11 cellular contexts compared by ENCODE assay signal in the genomic region with DNA sequence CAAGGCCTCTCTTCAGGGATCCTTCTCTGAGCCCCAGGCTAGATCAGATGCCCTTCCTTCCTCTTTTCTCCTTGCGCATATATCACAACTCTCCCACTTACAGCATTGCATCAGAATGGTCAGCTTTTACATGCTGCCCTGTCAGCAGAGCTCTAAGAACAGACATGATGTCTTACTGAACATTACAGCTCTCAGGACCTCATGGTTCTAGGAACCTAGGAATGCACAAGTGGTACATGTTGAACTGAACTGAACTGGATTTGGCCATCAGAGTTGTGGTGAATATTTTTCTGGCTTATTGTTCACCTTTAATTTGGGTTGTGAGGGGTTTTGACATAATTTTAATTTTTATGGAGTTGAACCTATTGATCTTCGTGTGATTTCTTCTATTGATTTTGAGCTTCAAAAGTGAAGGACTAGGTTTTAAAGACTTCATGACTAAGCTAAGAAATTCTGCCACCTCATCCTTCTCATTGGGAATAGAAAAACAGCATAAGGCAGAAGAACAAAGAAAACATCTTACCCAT. TPM values are rescaled to one million over a fixed set of nuclear protein-coding genes. Genes with fewer than 3 reads are reported as not detected.
DNase-seq lines count a peak whose midpoint lies in the region; TF ChIP-seq lines count a peak whose summit lies in the region.
"Had no signal": no experiment of that assay in that cellular context is flagged by ENCODE, and none has a peak within 500 bp of the region (broad histone marks: within the 10 kb centered on the region; RNA-seq: fewer than 3 reads in every experiment).

No MANE protein-coding gene starts in this region.

- H3K4me3 Mint-ChIP-seq in CD8-positive, alpha-beta memory T cell: peak overlapping the region in 6 of 7 donors; percentile 60 to 84 (median 80)
- peak overlapping the region; percentile 6 for H3K4me3 Mint-ChIP-seq in activated T-helper 1 cell treated with anti-CD3 and anti-CD28 coated beads, Interleukin-12 subunit alpha, Interleukin-12 subunit beta, Interleukin-2, Interleukin-4 antibody, amounts not matched to agents 30 ng/mL and 10 ng/mL and 1 ng/mL, durations not matched to agents 14 hours and 24 hours and 36 hours

- H3K9me3 Mint-ChIP-seq in CD8-positive, alpha-beta memory T cell: peaks cover 0 to 6% (median 0%) of the 10 kb centered on the region in 5 donors
- no peaks in the 10 kb centered on the region for H3K9me3 Mint-ChIP-seq in activated T-helper 1 cell treated with anti-CD3 and anti-CD28 coated beads, Interleukin-12 subunit alpha, Interleukin-12 subunit beta, Interleukin-2, Interleukin-4 antibody, amounts not matched to agents 30 ng/mL and 10 ng/mL and 1 ng/mL, durations not matched to agents 14 hours and 24 hours and 36 hours

- POLR2A ChIA-PET in CD8-positive, alpha-beta memory T cell (lab: Charles Lee): interaction anchor here (1.0 to 1.4 kb wide), 4 partner anchors 14 to 94 kb away, joined by 3 to 5 read pairs (median 3); no protein-coding TSS in a partner anchor

- H3K27ac Mint-ChIP-seq in CD8-positive, alpha-beta memory T cell: peak overlapping the region; percentile 79 to 97 (median 96)
- peak overlapping the region; percentile 68 for H3K27ac Mint-ChIP-seq in activated T-helper 1 cell treated with anti-CD3 and anti-CD28 coated beads, Interleukin-12 subunit alpha, Interleukin-12 subunit beta, Interleukin-2, Interleukin-4 antibody, amounts not matched to agents 30 ng/mL and 10 ng/mL and 1 ng/mL, durations not matched to agents 14 hours and 24 hours and 36 hours

- CTCF ChIA-PET in CD8-positive, alpha-beta memory T cell (lab: Charles Lee): interaction anchor here (0.7 to 4.3 kb wide), 3 partner anchors 14 to 296 kb away, joined by 3 to 22 read pairs (median 5); no protein-coding TSS in a partner anchor

- peaks cover 0 to 2% of the 10 kb centered on the region in 2 donors for H3K27me3 Mint-ChIP-seq in CD8-positive, alpha-beta memory T cell
- H3K27me3 Mint-ChIP-seq in activated T-helper 1 cell treated with anti-CD3 and anti-CD28 coated beads, Interleukin-12 subunit alpha, Interleukin-12 subunit beta, Interleukin-2, Interleukin-4 antibody, amounts not matched to agents 30 ng/mL and 10 ng/mL and 1 ng/mL, durations not matched to agents 14 hours and 24 hours and 36 hours (ENCODE audit: insufficient read depth): peaks cover 2% of the 10 kb centered on the region

- no peaks in the 10 kb centered on the region for H3K9me3 ChIP-seq in CD8-positive, alpha-beta memory T cell (ENCODE audit: low read length)

- no peak for DNase-seq in CD8-positive, alpha-beta memory T cell
- DNase-seq in NAMALWA (ENCODE audit: low spot score) (peak; percentile 11), midbrain (lab: John Stamatoyannopoulos, UW) (peak; percentile 8), DMS 273 treated with DMSO at 0.1 percent for 48 hours (lab: John Stamatoyannopoulos, UW) (no peak), brain microvascular endothelial cell (no peak), SK-N-DZ (ENCODE audit: low spot score) (no peak)
- DNase-seq in activated T-helper 1 cell treated with anti-CD3 and anti-CD28 coated beads, Interleukin-12 subunit alpha, Interleukin-12 subunit beta, Interleukin-2, Interleukin-4 antibody, amounts not matched to agents 30 ng/mL and 10 ng/mL and 1 ng/mL, durations not matched to agents 14 hours and 24 hours and 36 hours (ENCODE audit: low spot score): no peak
- no peak for DNase-seq in stimulated activated CD4-positive, alpha-beta T cell treated with anti-CD3 and anti-CD28 coated beads, Interleukin-2, amount 100 ng/mL, for 48 hours
- DNase-seq: activated T-cell treated with anti-CD3 and anti-CD28 coated beads, Interleukin-2, amount 50 U/mL, for 48 hours; foreskin melanocyte; NCI-H446 treated with DMSO at 0.1 percent for 48 hours had no signal

- TF ChIP-seq CTCF in brain microvascular endothelial cell (IDR thresholded peaks at IDR 0.05; ENCODE audit: low read depth, low read length, missing control alignments): no peak

- H3K4me3 ChIP-seq in CD8-positive, alpha-beta memory T cell (ENCODE audit: low read length): no peak overlapping the region
- H3K4me3 ChIP-seq in brain microvascular endothelial cell (ENCODE audit: low read depth, low read length): no peak overlapping the region

- peaks cover 51% of the 10 kb centered on the region for H3K4me1 ChIP-seq in CD8-positive, alpha-beta memory T cell (ENCODE audit: insufficient read depth, low read length)

- H3K36me3 ChIP-seq in CD8-positive, alpha-beta memory T cell (ENCODE audit: insufficient read depth, low read length): no peaks in the 10 kb centered on the region
- no peaks in the 10 kb centered on the region for H3K36me3 ChIP-seq in brain microvascular endothelial cell (replicated peaks)

- peaks cover 0 to 9% (median 0%) of the 10 kb centered on the region in 3 donors for H3K36me3 Mint-ChIP-seq in CD8-positive, alpha-beta memory T cell
- peaks cover 7% of the 10 kb centered on the region for H3K36me3 Mint-ChIP-seq in activated T-helper 1 cell treated with anti-CD3 and anti-CD28 coated beads, Interleukin-12 subunit alpha, Interleukin-12 subunit beta, Interleukin-2, Interleukin-4 antibody, amounts not matched to agents 30 ng/mL and 10 ng/mL and 1 ng/mL, durations not matched to agents 14 hours and 24 hours and 36 hours (ENCODE audit: low read depth)

- peaks cover 49 to 81% (median 80%) of the 10 kb centered on the region in 3 donors for H3K4me1 Mint-ChIP-seq in CD8-positive, alpha-beta memory T cell
- H3K4me1 Mint-ChIP-seq in activated T-helper 1 cell treated with anti-CD3 and anti-CD28 coated beads, Interleukin-12 subunit alpha, Interleukin-12 subunit beta, Interleukin-2, Interleukin-4 antibody, amounts not matched to agents 30 ng/mL and 10 ng/mL and 1 ng/mL, durations not matched to agents 14 hours and 24 hours and 36 hours (ENCODE audit: low read depth): peaks cover 46% of the 10 kb centered on the region

- no peaks in the 10 kb centered on the region for H3K27me3 ChIP-seq in CD8-positive, alpha-beta memory T cell (ENCODE audit: insufficient read depth, low read length, poor library complexity, severe bottlenecking)
- no peaks in the 10 kb centered on the region for H3K27me3 ChIP-seq in brain microvascular endothelial cell (replicated peaks)

- intact Hi-C loops in activated T-helper 1 cell treated with anti-CD3 and anti-CD28 coated beads, Interleukin-12 subunit alpha, Interleukin-12 subunit beta, Interleukin-2, Interleukin-4 antibody, amounts not matched to agents 30 ng/mL and 10 ng/mL and 1 ng/mL, durations not matched to agents 14 hours and 24 hours and 36 hours (cut with micrococcal nuclease): loop anchor here (5.0 kb wide), 1 partner anchor 53 kb away; no protein-coding TSS in a partner anchor

- H3K27ac ChIP-seq in CD8-positive, alpha-beta memory T cell (ENCODE audit: low read depth, low read length): peak overlapping the region; percentile 17
- H3K27ac ChIP-seq in brain microvascular endothelial cell: no peak overlapping the region

- in situ Hi-C loops in brain microvascular endothelial cell (cut with HindIII; ENCODE audit: low pct_ligation_motif_present, low sequenced_read_pairs): no loop called here

RNA-seq across cellular contexts. Expression of a gene that starts 37.7 kb away (rescaled TPM):
- total RNA-seq in CD8-positive, alpha-beta memory T cell: under 1 TPM; 0.81 to 0.97 TPM
- 2.0 TPM for polyA plus RNA-seq in CD8-positive, alpha-beta memory T cell
- 0.20 and 0.29 TPM in 2 replicates for total RNA-seq in activated T-helper 1 cell treated with anti-CD3 and anti-CD28 coated beads, Interleukin-12 subunit alpha, Interleukin-12 subunit beta, Interleukin-2, Interleukin-4 antibody, amounts not matched to agents 30 ng/mL and 10 ng/mL and 1 ng/mL, durations not matched to agents 14 hours and 24 hours and 36 hours
- polyA plus RNA-seq in SK-N-DZ (2014; cell fraction: cytosol; rRNA removed): 0.85 and 1.0 TPM in 2 replicates
- polyA plus RNA-seq in SK-N-DZ (2014; cell fraction: nucleus; rRNA removed): 0.15 and 0.19 TPM in 2 replicates

Comparison
In these comparisons a context has a peak if more than half of its experiments do, and no peak if none do; other contexts are left out.
1. DNase-seq: peak in NAMALWA (single experiment) and midbrain (single experiment); none in CD8-positive, alpha-beta memory T cell (0 of 5), activated T-helper 1 cell treated with anti-CD3 and anti-CD28 coated beads, Interleukin-12 subunit alpha, Interleukin-12 subunit beta, Interleukin-2, Interleukin-4 antibody, amounts not matched to agents 30 ng/mL and 10 ng/mL and 1 ng/mL, durations not matched to agents 14 hours and 24 hours and 36 hours (single experiment), DMS 273 treated with DMSO at 0.1 percent for 48 hours (single experiment), stimulated activated CD4-positive, alpha-beta T cell treated with anti-CD3 and anti-CD28 coated beads, Interleukin-2, amount 100 ng/mL, for 48 hours (0 of 2), brain microvascular endothelial cell (single experiment) and SK-N-DZ (single experiment).